ENCODE assay signal across 10 cellular contexts in genomic region chr12:43551971-43552559, GRCh38.
A peak's percentile ranks its signal among the peaks of the same experiment; 100 is the strongest.
DNase-seq lines count a peak whose midpoint lies in the region; ATAC-seq and TF ChIP-seq lines count a peak whose summit lies in the region.
"Had no signal": no experiment of that assay in that cellular context is flagged by ENCODE, and none has a peak within 500 bp of the region (broad histone marks: within the 10 kb centered on the region; RNA-seq: fewer than 3 reads in every experiment).

Gene ADAMTS20, minus strand, starts transcription at chr12:43552203. Its CDS starts 282 bp downstream, at chr12:43551921.

- H3K27ac Mint-ChIP-seq in nephron progenitor cell = peak within 1 kb of the TSS; percentile 54
- H3K27ac Mint-ChIP-seq: activated CD4-positive, alpha-beta T cell treated with anti-CD3 and anti-CD28 coated beads, Interleukin-2, amount 10 ng/mL, durations not matched to agents 7 days and 5 days had no signal

- peaks cover 42% of the 10 kb centered on the region for H3K27me3 Mint-ChIP-seq in nephron progenitor cell (ENCODE audit: low read depth, poor library complexity)

- peak; percentile 88 for DNase-seq in D341Med (ENCODE audit: low spot score)
- DNase-seq in NCI-H2171 treated with DMSO at 0.1 percent for 48 hours (lab: John Stamatoyannopoulos, UW) = peak; percentile 63
- DNase-seq in epithelial cell of esophagus (ENCODE audit: low read depth) = peak; percentile 15
- DNase-seq in nephron progenitor cell = peak; percentile 90
- no peak for DNase-seq in SIG-M5 treated with dmso at 0.1 percent for 504 hours (lab: John Stamatoyannopoulos, UW; ENCODE audit: unreplicated experiment)
- DNase-seq in NCI-H1694 (lab: John Stamatoyannopoulos, UW) = no peak
- DNase-seq: activated CD4-positive, alpha-beta T cell treated with anti-CD3 and anti-CD28 coated beads, Interleukin-2, amount 10 ng/mL, durations not matched to agents 7 days and 5 days; Caco-2 had no signal

- H3K9me3 Mint-ChIP-seq in nephron progenitor cell = peaks cover 17% of the 10 kb centered on the region

- peaks cover 23% of the 10 kb centered on the region for H3K36me3 Mint-ChIP-seq in nephron progenitor cell (ENCODE audit: low read depth)

- no peak for TF ChIP-seq CTCF in epithelial cell of esophagus (IDR thresholded peaks at IDR 0.05; ENCODE audit: insufficient read depth, low read depth, low read length, missing control alignments)
- TF ChIP-seq CTCF in nephron progenitor cell (IDR thresholded peaks at IDR 0.05) = peak; percentile 65

- no peak within 1 kb of the TSS for H3K4me3 ChIP-seq in epithelial cell of esophagus (ENCODE audit: low read length)

- H3K4me1 Mint-ChIP-seq in nephron progenitor cell = peaks cover 12% of the 10 kb centered on the region
- H3K4me1 Mint-ChIP-seq: activated CD4-positive, alpha-beta T cell treated with anti-CD3 and anti-CD28 coated beads, Interleukin-2, amount 10 ng/mL, durations not matched to agents 7 days and 5 days had no signal

- H3K4me3 Mint-ChIP-seq in nephron progenitor cell = peak within 1 kb of the TSS; percentile 96
- H3K4me3 Mint-ChIP-seq: activated CD4-positive, alpha-beta T cell treated with anti-CD3 and anti-CD28 coated beads, Interleukin-2, amount 10 ng/mL, durations not matched to agents 7 days and 5 days had no signal

- ATAC-seq in HG02798 (IDR thresholded peaks at IDR 0.05; ENCODE audit: poor library complexity, unreplicated experiment) = no peak
- ATAC-seq in HG03565 (IDR thresholded peaks at IDR 0.05; ENCODE audit: unreplicated experiment) = no peak

Comparison
In these comparisons a context has a peak if more than half of its experiments do, and no peak if none do; other contexts are left out.
1. DNase-seq: peak in D341Med (single experiment), NCI-H2171 treated with DMSO at 0.1 percent for 48 hours (single experiment), epithelial cell of esophagus (single experiment) and nephron progenitor cell (single experiment); none in SIG-M5 treated with dmso at 0.1 percent for 504 hours (single experiment) and NCI-H1694 (single experiment).